In genomic region chrX:79413963-79414362, GRCh38 we compare ENCODE assay signal across 10 cellular contexts. TPM values are rescaled to one million over a fixed set of nuclear protein-coding genes. Genes with fewer than 3 reads are reported as not detected.
"Had no signal": no experiment of that assay in that cellular context is flagged by ENCODE, and none has a peak within 500 bp of the region (broad histone marks: within the 10 kb centered on the region; RNA-seq: fewer than 3 reads in every experiment).

No MANE protein-coding gene starts in this region.

- FAIRE-seq: H1, H54, K562 had no signal

- DNase-seq: H9, HCEC 1CT, HFFc6, IMR-90, KG1 had no signal

- H3K4me3 ChIP-seq: GM23338, K562 had no signal

- H3K27ac ChIP-seq: HL-60 had no signal

RNA-seq across cellular contexts. Expression of gene ITM2A, which starts 46.8 kb away (rescaled TPM):
- total RNA-seq: HFFc6, IMR-90 had no signal
- polyA plus RNA-seq: IMR-90 had no signal
